In the genomic region with DNA sequence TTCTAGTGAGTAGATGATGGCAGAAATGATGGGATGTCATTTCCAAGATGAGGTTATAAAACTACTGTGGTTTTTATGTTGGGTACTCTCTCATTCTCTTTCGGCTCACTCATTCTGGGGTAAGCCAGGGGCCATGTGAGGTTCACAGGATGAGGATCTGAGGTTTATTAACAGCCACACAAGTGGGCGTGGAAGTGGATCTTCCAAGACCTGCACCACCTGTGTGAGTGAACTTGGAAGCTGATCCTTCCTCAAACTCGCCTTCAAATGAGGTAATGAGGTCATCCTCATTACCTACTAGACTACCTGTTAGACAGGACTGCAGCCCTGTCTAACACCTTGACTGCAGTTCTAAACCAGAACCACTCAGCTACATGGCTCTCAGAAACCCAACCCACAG, we compare ENCODE assay signal across 1 cellular context.
A peak's percentile ranks its signal among the peaks of the same experiment; 100 is the strongest.
TF ChIP-seq lines count a peak whose summit lies in the region.

No MANE protein-coding gene starts in this region.

TF ChIP-seq in HepG2, 621 proteins besides CTCF, POLR2A, EP300 and RAD21:
- TF ChIP-seq FOSL1 (CRISPR knock-in tag; IDR thresholded peaks at IDR 0.05; ENCODE audit: borderline replicate concordance) = no peak
- TF ChIP-seq ATF7 (IDR thresholded peaks at IDR 0.05) = peak; percentile 59
- no peak for TF ChIP-seq ATF7 (CRISPR knock-in tag; IDR thresholded peaks at IDR 0.05)
- TF ChIP-seq ZNF790 (CRISPR knock-in tag; IDR thresholded peaks at IDR 0.05; ENCODE audit: borderline replicate concordance) = no peak
- TF ChIP-seq ZNF367 (CRISPR knock-in tag; IDR thresholded peaks at IDR 0.05; ENCODE audit: borderline replicate concordance) = no peak
- no peak for TF ChIP-seq GATAD2A (CRISPR knock-in tag; IDR thresholded peaks at IDR 0.05)
